Comparison of ENCODE assay signal across 1 cellular context in the genomic region with DNA sequence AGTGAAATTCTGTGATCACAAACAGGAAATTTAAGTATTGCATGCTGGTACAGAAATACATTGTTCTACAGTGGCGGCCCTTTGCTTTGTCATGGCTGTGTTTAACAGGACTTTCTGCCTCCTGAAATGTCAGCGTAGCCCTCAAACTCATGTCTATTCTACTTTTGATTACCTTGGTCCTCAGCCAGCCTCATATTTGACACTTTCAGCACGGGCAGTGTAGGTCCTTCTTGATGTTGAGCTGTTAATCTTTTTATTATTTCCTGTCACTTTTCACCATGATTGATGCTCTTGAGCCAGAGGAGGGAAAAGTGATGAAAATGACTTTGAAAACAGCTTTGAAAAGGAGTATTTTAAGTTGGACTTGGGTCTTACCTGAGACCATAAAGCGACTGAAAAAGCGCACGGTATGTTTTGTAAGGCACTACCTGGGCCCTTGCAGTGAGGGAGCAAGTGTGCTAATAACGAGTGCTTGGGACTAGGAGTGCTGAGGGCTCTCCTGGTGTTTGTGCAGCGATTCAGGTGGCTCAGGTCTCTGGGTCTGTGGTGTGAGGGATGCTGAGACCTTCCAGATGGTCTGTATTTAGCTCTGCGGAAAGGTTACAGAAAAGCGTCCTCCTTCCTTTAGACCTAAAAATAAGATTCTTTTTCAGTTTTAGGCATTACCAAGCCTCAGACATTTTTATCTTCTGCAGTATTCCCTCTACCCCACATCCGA.
A peak's percentile ranks its signal among the peaks of the same experiment; 100 is the strongest.
TF ChIP-seq lines count a peak whose summit lies in the region.

No MANE protein-coding gene starts in this region.

TF ChIP-seq in K562, 482 proteins besides CTCF, POLR2A, EP300 and RAD21 (continued from another document):
- TF ChIP-seq PBX2 (CRISPR knock-in tag; IDR thresholded peaks at IDR 0.05; ENCODE audit: low read depth) (no peak), PBX2 (tag; conservative IDR thresholded peaks at IDR 0.05; ENCODE audit: low read depth) (peak; percentile 86), NONO (IDR thresholded peaks at IDR 0.05; ENCODE audit: low read depth in 2 of 2, low read length in 1 of 2) (no peak), ZNF764 (CRISPR knock-in tag; IDR thresholded peaks at IDR 0.05; ENCODE audit: low read depth) (no peak), FIP1L1 (IDR thresholded peaks at IDR 0.05; ENCODE audit: low read depth, low read length, poor library complexity, severe bottlenecking) (no peak), ZEB2 (IDR thresholded peaks at IDR 0.05) (no peak), GTF2F1 (IDR thresholded peaks at IDR 0.05; ENCODE audit: low read depth, low read length) (no peak), ESRRA (IDR thresholded peaks at IDR 0.05; ENCODE audit: borderline replicate concordance, low read depth) (no peak), MCM7 (IDR thresholded peaks at IDR 0.05) (no peak), ARID3A (IDR thresholded peaks at IDR 0.05; ENCODE audit: borderline replicate concordance, low read depth, low read length) (0 out of 2 replicates have a peak, but pooled peaks have one; percentile 8), GMEB1 (CRISPR knock-in tag; IDR thresholded peaks at IDR 0.05) (no peak), RB1 (IDR thresholded peaks at IDR 0.05; ENCODE audit: low read depth) (no peak), PKNOX1 (IDR thresholded peaks at IDR 0.05) (peak; percentile 91), SMARCA4 (IDR thresholded peaks at IDR 0.05) (no peak), MEIS2 (IDR thresholded peaks at IDR 0.05; ENCODE audit: partially characterized antibody) (peak; percentile 92)
